13 cellular contexts compared by ENCODE assay signal in the genomic region with DNA sequence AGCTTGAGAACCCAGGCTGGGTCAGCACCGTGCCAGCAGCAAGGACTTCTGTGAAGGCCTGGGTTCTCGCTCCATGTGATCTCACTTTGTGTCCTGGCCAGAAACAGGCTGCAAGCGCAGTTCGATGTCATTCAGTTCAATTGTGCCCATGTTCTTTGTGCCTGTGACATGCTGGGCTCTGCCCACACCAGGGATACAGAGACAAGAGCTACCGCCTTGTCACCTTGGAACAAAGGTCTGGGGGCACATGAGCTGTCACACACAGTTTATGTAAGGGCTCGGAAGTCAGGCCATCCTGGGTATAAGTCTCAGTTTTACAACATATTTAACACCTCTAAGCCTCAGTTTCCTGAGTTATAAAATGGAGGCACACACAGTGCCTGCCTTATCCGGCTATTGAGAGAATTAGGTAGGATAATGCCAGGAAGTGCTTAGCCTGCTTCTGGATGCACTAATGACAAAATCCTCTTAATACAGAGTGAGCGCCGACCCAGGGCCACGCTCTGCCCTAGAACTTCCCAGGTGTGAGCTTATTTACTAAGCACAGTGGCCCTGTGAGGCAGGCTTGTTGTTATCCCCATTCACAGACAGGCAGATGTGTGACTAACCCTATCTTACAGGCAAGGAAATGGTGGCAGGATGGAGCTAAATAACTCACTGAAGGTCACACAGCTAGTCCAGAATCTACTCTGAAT. TPM values are rescaled to one million over a fixed set of nuclear protein-coding genes. Genes with fewer than 3 reads are reported as not detected.
A peak's percentile ranks its signal among the peaks of the same experiment; 100 is the strongest.
DNase-seq lines count a peak whose midpoint lies in the region; ATAC-seq, FAIRE-seq and TF ChIP-seq lines count a peak whose summit lies in the region.
"Had no signal": no experiment of that assay in that cellular context is flagged by ENCODE, and none has a peak within 500 bp of the region (broad histone marks: within the 10 kb centered on the region; RNA-seq: fewer than 3 reads in every experiment).

No MANE protein-coding gene starts in this region.

- H3K27me3 ChIP-seq in layer of hippocampus (ENCODE audit: control insufficient read depth, insufficient read depth, low read length) = no peaks in the 10 kb centered on the region
- H3K27me3 ChIP-seq: ascending aorta had no signal

- ATAC-seq in GM19324 (IDR thresholded peaks at IDR 0.05; ENCODE audit: low FRiP score, unreplicated experiment) (no peak), HG02588 (IDR thresholded peaks at IDR 0.05; ENCODE audit: unreplicated experiment) (no peak)

- peak; percentile 38 for FAIRE-seq in GM12892 (lab: Jason Lieb, UNC)
- FAIRE-seq: HTR-8/SVneo had no signal

- no peak for TF ChIP-seq POLR2A in GM12892 (IDR thresholded peaks at IDR 0.05; ENCODE audit: low read depth, low read length)

- DNase-seq in GM12892 (ENCODE audit: insufficient read length) (no peak), glomerular visceral epithelial cell (ENCODE audit: extremely low spot score) (no peak), NCI-H510A treated with DMSO at 0.1 percent for 48 hours (lab: John Stamatoyannopoulos, UW) (no peak)
- peak; percentile 11 for DNase-seq in stimulated activated CD8-positive, alpha-beta memory T cell treated with anti-CD3 and anti-CD28 coated beads, Interleukin-4, amount 100 ng/mL, for 48 hours
- DNase-seq: activated CD4-positive, alpha-beta T cell treated with anti-CD3 and anti-CD28 coated beads, Interleukin-2, amount 50 U/mL, for 4 hours; SIG-M5; stimulated activated CD4-positive, alpha-beta T cell treated with anti-CD3 and anti-CD28 coated beads, Interleukin-15, amount 100 ng/mL, for 24 hours had no signal

- H3K27ac ChIP-seq in angular gyrus (ENCODE audit: low read depth, low read length) (peak overlapping the region; percentile 86), layer of hippocampus (ENCODE audit: low read depth, low read length) (peak overlapping the region; percentile 88)

RNA-seq across cellular contexts. Expression of gene LIMD1, which starts 50.4 kb away (rescaled TPM):
- 20.1 TPM for polyA plus RNA-seq in GM12892 (2012; ENCODE audit: missing spikeins)
